1 cellular context compared by ENCODE assay signal in genomic region chr2:112764071-112765044, GRCh38.
A peak's percentile ranks its signal among the peaks of the same experiment; 100 is the strongest.
TF ChIP-seq lines count a peak whose summit lies in the region.

Gene CKAP2L, minus strand, starts transcription at chr2:112764609. Its CDS starts 11 bp downstream, at chr2:112764598.

TF ChIP-seq in GM23338, 12 proteins besides CTCF, POLR2A, EP300 and RAD21 (continued from another document):
- TF ChIP-seq REST (IDR thresholded peaks at IDR 0.05; ENCODE audit: unreplicated experiment): no peak
- peak; percentile 65 for TF ChIP-seq POLR2AphosphoS5 (IDR thresholded peaks at IDR 0.05; ENCODE audit: low read depth)
- TF ChIP-seq ETS1 (IDR thresholded peaks at IDR 0.05): no peak
- TF ChIP-seq CREB1 (CRISPR knock-in tag; IDR thresholded peaks at IDR 0.05; ENCODE audit: low read depth): peak; percentile 90
